Comparison of ENCODE assay signal across 18 cellular contexts in genomic region chr14:98919431-98919830, GRCh38.
"Had no signal": no experiment of that assay in that cellular context is flagged by ENCODE, and none has a peak within 500 bp of the region (broad histone marks: within the 10 kb centered on the region; RNA-seq: fewer than 3 reads in every experiment).

No MANE protein-coding gene starts in this region.

- H3K27me3 ChIP-seq: colonic mucosa, hepatocyte, right atrium auricular region, thyroid gland, upper lobe of left lung, uterus had no signal

- H3K4me3 Mint-ChIP-seq: naive thymus-derived CD4-positive, alpha-beta T cell; nephron progenitor cell had no signal

- H3K4me1 ChIP-seq: colonic mucosa, left ventricle myocardium inferior, right atrium auricular region, thyroid gland, upper lobe of left lung, uterus had no signal

- H3K27ac Mint-ChIP-seq: nephron progenitor cell had no signal

- H3K9me3 ChIP-seq: colonic mucosa, thyroid gland, upper lobe of left lung, uterus had no signal

- ATAC-seq: left cardiac atrium; naive thymus-derived CD4-positive, alpha-beta T cell had no signal

- DNase-seq: colonic mucosa; effector CD4-positive, alpha-beta T cell; foreskin melanocyte; kidney; left cardiac atrium; left ventricle myocardium inferior; mesenchymal stem cell; naive thymus-derived CD4-positive, alpha-beta T cell; nephron progenitor cell; stimulated activated CD4-positive, alpha-beta T cell treated with anti-CD3 and anti-CD28 coated beads, Interleukin-2, amount 100 ng/mL, for 48 hours; stimulated activated naive CD4-positive, alpha-beta T cell treated with Interleukin-2 at 50 U/mL for 16 hours; thyroid gland; upper lobe of left lung; uterus had no signal

- H3K27ac ChIP-seq: colonic mucosa, hepatocyte, left ventricle myocardium inferior, right atrium auricular region, thyroid gland, upper lobe of left lung, uterus had no signal

- H3K36me3 ChIP-seq: colonic mucosa, left ventricle myocardium inferior, right atrium auricular region, thyroid gland, upper lobe of left lung, uterus had no signal

- H3K4me3 ChIP-seq: colonic mucosa, hepatocyte, left ventricle myocardium inferior, lung, right atrium auricular region, smooth muscle cell, thyroid gland, upper lobe of left lung, uterus had no signal
